Comparison of ENCODE assay signal across 18 cellular contexts in genomic region chr13:63024458-63024857, GRCh38.
A peak's percentile ranks its signal among the peaks of the same experiment; 100 is the strongest.
DNase-seq lines count a peak whose midpoint lies in the region; ATAC-seq, FAIRE-seq and TF ChIP-seq lines count a peak whose summit lies in the region.
"Had no signal": no experiment of that assay in that cellular context is flagged by ENCODE, and none has a peak within 500 bp of the region (broad histone marks: within the 10 kb centered on the region; RNA-seq: fewer than 3 reads in every experiment).

No MANE protein-coding gene starts in this region.

- DNase-seq in IMR-90 (peak; percentile 51), adipocyte (ENCODE audit: low read depth) (peak; percentile 49), iris pigment epithelial cell (ENCODE audit: low read depth) (peak; percentile 1), smooth muscle cell (lab: John Stamatoyannopoulos, UW; ENCODE audit: unreplicated experiment) (no peak), breast epithelium (ENCODE audit: low spot score in 2 of 2) (no peak), HTR-8/SVneo (ENCODE audit: insufficient read length, low spot score) (no peak)
- DNase-seq: C1 segment of cervical spinal cord, DMS79 treated with DMSO at 0.1 percent for 48 hours, MM.1S, NCI-H1092 treated with DMSO at 0.1 percent for 48 hours, NCI-H146, NCI-H2081, NCI-H510A, NCI-H82, RPMI8226, SHP77 treated with DMSO at 0.1 percent for 48 hours had no signal

- no peak overlapping the region for H2BK15ac ChIP-seq in IMR-90 (ENCODE audit: low read depth, low read length)

- H2BK120ac ChIP-seq in IMR-90 (ENCODE audit: low read depth, low read length) = no peak overlapping the region

- no peak overlapping the region for H4K91ac ChIP-seq in IMR-90 (ENCODE audit: insufficient read depth, low read depth, low read length)

- no peaks in the 10 kb centered on the region for H3F3A ChIP-seq in smooth muscle cell (ENCODE audit: low read depth)

- H3K9me1 ChIP-seq in IMR-90 (ENCODE audit: insufficient read depth, low read length) = no peaks in the 10 kb centered on the region

- H3K4ac ChIP-seq in IMR-90 (ENCODE audit: low read depth, low read length) = no peak overlapping the region

- no peaks in the 10 kb centered on the region for H4K20me1 ChIP-seq in IMR-90 (ENCODE audit: insufficient read depth, low read length)
- no peaks in the 10 kb centered on the region for H4K20me1 ChIP-seq in smooth muscle cell (ENCODE audit: low read depth)

- H3K36me3 ChIP-seq in IMR-90 (ENCODE audit: control insufficient read depth, insufficient read depth, low read length) = no peaks in the 10 kb centered on the region
- no peaks in the 10 kb centered on the region for H3K36me3 ChIP-seq in adipocyte (ENCODE audit: control insufficient read depth, insufficient read depth, low read length, severe bottlenecking)
- H3K36me3 ChIP-seq in smooth muscle cell (ENCODE audit: low read depth) = no peaks in the 10 kb centered on the region
- H3K36me3 ChIP-seq in breast epithelium = no peaks in the 10 kb centered on the region

- H3K56ac ChIP-seq in IMR-90 (ENCODE audit: extremely low read depth, insufficient read depth, low read length) = no peak overlapping the region

- H3K14ac ChIP-seq in IMR-90 (replicated peaks; ENCODE audit: low read depth, low read length) = no peak overlapping the region

- no peak overlapping the region for H3K27ac ChIP-seq in IMR-90 (ENCODE audit: insufficient read depth, low read length)
- H3K27ac ChIP-seq in smooth muscle cell (ENCODE audit: low read depth) = no peak overlapping the region
- H3K27ac ChIP-seq in breast epithelium = no peak overlapping the region

- H3K79me1 ChIP-seq in IMR-90 (ENCODE audit: low read depth in 1 of 2, low read length in 2 of 2) = no peaks in the 10 kb centered on the region

- H4K5ac ChIP-seq in IMR-90 (ENCODE audit: low read depth, low read length) = no peak overlapping the region

- H2AFZ ChIP-seq in IMR-90 (replicated peaks; ENCODE audit: low read length, poor library complexity) (no peak overlapping the region), smooth muscle cell (ENCODE audit: low read depth) (no peak overlapping the region)

- no peaks in the 10 kb centered on the region for H3K27me3 ChIP-seq in IMR-90 (ENCODE audit: control insufficient read depth, insufficient read depth, low read length)
- no peaks in the 10 kb centered on the region for H3K27me3 ChIP-seq in adipocyte (replicated peaks; ENCODE audit: control insufficient read depth, insufficient read depth, low read length)
- no peaks in the 10 kb centered on the region for H3K27me3 ChIP-seq in smooth muscle cell (ENCODE audit: low read depth)
- no peaks in the 10 kb centered on the region for H3K27me3 ChIP-seq in breast epithelium

- H3K4me1 ChIP-seq in IMR-90 (ENCODE audit: control insufficient read depth, insufficient read depth, low read length) = no peaks in the 10 kb centered on the region
- no peaks in the 10 kb centered on the region for H3K4me1 ChIP-seq in adipocyte (ENCODE audit: control insufficient read depth, insufficient read depth, low read length)
- peaks cover 11% of the 10 kb centered on the region for H3K4me1 ChIP-seq in smooth muscle cell (ENCODE audit: low read depth)
- no peaks in the 10 kb centered on the region for H3K4me1 ChIP-seq in breast epithelium

- no peaks in the 10 kb centered on the region for H3K79me2 ChIP-seq in smooth muscle cell (ENCODE audit: low read depth)

- dilution Hi-C loops in IMR-90 (cut with HindIII; ENCODE audit: low sequenced_read_pairs, unreplicated experiment) = no loop called here

- TF ChIP-seq POLR2A in IMR-90 (IDR thresholded peaks at IDR 0.05; ENCODE audit: low read depth, low read length) (no peak), breast epithelium (IDR thresholded peaks at IDR 0.05) (no peak)

- whole genome bisulfite sequencing in IMR-90 (ENCODE audit: extremely low coverage in 2 of 2, insufficient read length in 1 of 2), 2 experiments = no CpG with 5 or more reads among the region's 3 CpGs
- 80% methylated on average over 3 of the region's 3 CpGs for WGBS in smooth muscle cell (ENCODE audit: low lambda C conversion rate)

- peak; percentile 60 for ATAC-seq in IMR-90 (ENCODE audit: low read depth)
- no peak for ATAC-seq in HG03196 (IDR thresholded peaks at IDR 0.05; ENCODE audit: unreplicated experiment)

- in situ Hi-C loops in IMR-90 (cut with MboI; ENCODE audit: low sequenced_read_pairs) = no loop called here

- H4K8ac ChIP-seq in IMR-90 (ENCODE audit: low read depth in 2 of 2, low read length in 2 of 2) = no peak overlapping the region

- no peak overlapping the region for H2BK5ac ChIP-seq in IMR-90 (ENCODE audit: low read depth, low read length, poor library complexity, severe bottlenecking)

- FAIRE-seq in HTR-8/SVneo (lab: Jason Lieb, UNC) = no peak
- FAIRE-seq: H54 had no signal

- H3K9ac ChIP-seq in IMR-90 (ENCODE audit: low read depth, low read length) (no peak overlapping the region), adipocyte (ENCODE audit: low read length) (no peak overlapping the region), smooth muscle cell (ENCODE audit: low read depth) (no peak overlapping the region)

- no peak overlapping the region for H2BK20ac ChIP-seq in IMR-90 (ENCODE audit: low read depth, low read length)

- CTCF ChIA-PET in IMR-90 (lab: Yijun Ruan, JAX) = no interaction called here

- H3K4me3 ChIP-seq in IMR-90 (ENCODE audit: insufficient read depth, low read depth, low read length) = no peak overlapping the region
- H3K4me3 ChIP-seq in adipocyte (ENCODE audit: low read length) = no peak overlapping the region
- no peak overlapping the region for H3K4me3 ChIP-seq in smooth muscle cell
- no peak overlapping the region for H3K4me3 ChIP-seq in breast epithelium

- H3K9me3 ChIP-seq in IMR-90 (ENCODE audit: control insufficient read depth, insufficient read depth, low read length) = no peaks in the 10 kb centered on the region
- H3K9me3 ChIP-seq in adipocyte (ENCODE audit: control insufficient read depth, low read length) = no peaks in the 10 kb centered on the region
- H3K9me3 ChIP-seq in smooth muscle cell (replicated peaks; ENCODE audit: low read depth) = no peaks in the 10 kb centered on the region
- no peaks in the 10 kb centered on the region for H3K9me3 ChIP-seq in breast epithelium

- no TSS peak for BruUV-seq in IMR-90 (replicated peaks; lab: Mats Ljungman, UMichigan)

- no peak overlapping the region for H2AK5ac ChIP-seq in IMR-90 (ENCODE audit: low read depth, low read length)

- no peak for TF ChIP-seq RAD21 in IMR-90 (IDR thresholded peaks at IDR 0.05; ENCODE audit: low read length)

- H3K23ac ChIP-seq in IMR-90 (ENCODE audit: low read depth, low read length) = no peak overlapping the region

- intact Hi-C loops in IMR-90 (cut with micrococcal nuclease) = no loop called here
- intact Hi-C loops in breast epithelium (cut with DNase I; ENCODE audit: low total_unique reads) = no loop called here

- TF ChIP-seq CTCF in IMR-90 (conservative IDR thresholded peaks at IDR 0.05; ENCODE audit: low read depth, low read length) = no peak
- TF ChIP-seq CTCF in smooth muscle cell (IDR thresholded peaks at IDR 0.05; ENCODE audit: borderline replicate concordance, insufficient read depth, poor library complexity, severe bottlenecking) = no peak
- no peak for TF ChIP-seq CTCF in breast epithelium (IDR thresholded peaks at IDR 0.05)

- H3K4me2 ChIP-seq in IMR-90 (ENCODE audit: low read depth, low read length) = peak overlapping the region; percentile 17; the same call in 1 of the 2 replicates
- H3K4me2 ChIP-seq in smooth muscle cell = peak overlapping the region; percentile 29

- no peak overlapping the region for H3K18ac ChIP-seq in IMR-90 (ENCODE audit: low read depth, low read length)

- POLR2A ChIA-PET in IMR-90 (lab: Charles Lee; ENCODE audit: unreplicated experiment) = no interaction called here

- no peak overlapping the region for H2AK9ac ChIP-seq in IMR-90 (replicated peaks; ENCODE audit: low read depth, low read length, poor library complexity)

TF ChIP-seq in IMR-90, 13 proteins besides CTCF, POLR2A, EP300 and RAD21:
- TF ChIP-seq MAFK (IDR thresholded peaks at IDR 0.05; ENCODE audit: low read depth, low read length) (no peak), CHD1 (IDR thresholded peaks at IDR 0.05; ENCODE audit: low read depth, low read length) (no peak)

Comparison
In these comparisons a context has a peak if more than half of its experiments do, and no peak if none do; other contexts are left out.
1. DNase-seq: peak in IMR-90 (single experiment), adipocyte (single experiment) and iris pigment epithelial cell (single experiment); none in smooth muscle cell (single experiment), breast epithelium (0 of 2) and HTR-8/SVneo (single experiment).